8 cellular contexts compared by ENCODE assay signal in the genomic region with DNA sequence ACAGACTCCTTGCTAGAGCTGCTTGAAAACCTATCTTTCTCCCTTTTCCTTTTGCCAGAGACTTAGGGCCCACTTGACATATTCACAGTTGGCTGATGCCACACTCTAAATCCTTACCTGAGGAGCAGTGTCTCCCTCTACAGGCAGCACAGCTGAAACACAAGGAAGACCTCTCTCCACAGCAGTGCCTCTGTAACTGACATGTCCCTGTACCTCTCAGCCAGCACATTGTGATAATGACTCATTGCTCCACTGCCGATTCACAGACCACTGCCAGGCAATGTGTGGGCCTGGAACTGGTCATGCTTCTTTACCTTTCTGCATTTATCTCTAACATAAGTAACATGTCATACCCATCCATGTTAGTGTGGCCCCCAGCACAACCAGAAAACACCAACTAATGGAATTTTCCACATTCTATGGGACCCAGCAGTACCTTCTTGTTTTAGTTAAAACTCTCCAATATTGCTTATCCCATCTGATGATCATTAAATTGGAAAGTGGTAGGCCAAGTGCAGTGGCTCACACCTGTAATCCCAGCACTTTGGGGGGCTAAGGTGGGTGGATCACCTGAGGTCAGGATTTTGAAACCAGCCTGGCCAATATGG. TPM values are rescaled to one million over a fixed set of nuclear protein-coding genes. Genes with fewer than 3 reads are reported as not detected.
DNase-seq lines count a peak whose midpoint lies in the region; ATAC-seq and TF ChIP-seq lines count a peak whose summit lies in the region.

No MANE protein-coding gene starts in this region.

- peak; percentile 37 for DNase-seq in GM06990 (ENCODE audit: extremely low read depth, insufficient read length)
- DNase-seq in HT1080 (ENCODE audit: low read depth) = peak; percentile 91
- DNase-seq in NCI-H82 treated with DMSO at 0.1 percent for 48 hours (lab: John Stamatoyannopoulos, UW; ENCODE audit: unreplicated experiment) = peak; percentile 71
- peak; percentile 52 for DNase-seq in activated T-cell treated with anti-CD3 and anti-CD28 coated beads, Interleukin-2, amount 50 U/mL, for 24 hours
- peak; percentile 72 for DNase-seq in germinal center (ENCODE audit: low spot score)
- DNase-seq in renal cortical epithelial cell (ENCODE audit: low read depth) = peak; percentile 95
- DNase-seq in GOT3 (lab: John Stamatoyannopoulos, UW) = no peak

- no peaks in the 10 kb centered on the region for H3K9me3 Mint-ChIP-seq in activated T-cell treated with anti-CD3 and anti-CD28 coated beads, Interleukin-2, amount 50 U/mL, for 24 hours

- H3K27me3 ChIP-seq in GM06990 (replicated peaks; ENCODE audit: control insufficient read depth, insufficient read depth, low read length) = no peaks in the 10 kb centered on the region

- no peaks in the 10 kb centered on the region for H3K36me3 Mint-ChIP-seq in activated T-cell treated with anti-CD3 and anti-CD28 coated beads, Interleukin-2, amount 50 U/mL, for 24 hours (ENCODE audit: low read depth)

- no peaks in the 10 kb centered on the region for H3K27me3 Mint-ChIP-seq in activated T-cell treated with anti-CD3 and anti-CD28 coated beads, Interleukin-2, amount 50 U/mL, for 24 hours

- H3K4me3 Mint-ChIP-seq in activated T-cell treated with anti-CD3 and anti-CD28 coated beads, Interleukin-2, amount 50 U/mL, for 24 hours = no peak overlapping the region

- no peaks in the 10 kb centered on the region for H3K36me3 ChIP-seq in GM06990 (ENCODE audit: control insufficient read depth, insufficient read depth, low read length)

- H3K27ac Mint-ChIP-seq in activated T-cell treated with anti-CD3 and anti-CD28 coated beads, Interleukin-2, amount 50 U/mL, for 24 hours = peak overlapping the region; percentile 51

- peak; percentile 82 for TF ChIP-seq CTCF in GM06990 (IDR thresholded peaks at IDR 0.05; ENCODE audit: insufficient read depth, low read length, poor library complexity, severe bottlenecking)

- peaks cover 21% of the 10 kb centered on the region for H3K4me1 Mint-ChIP-seq in activated T-cell treated with anti-CD3 and anti-CD28 coated beads, Interleukin-2, amount 50 U/mL, for 24 hours (ENCODE audit: low read depth)

- ATAC-seq in GM21717 (IDR thresholded peaks at IDR 0.05; ENCODE audit: unreplicated experiment) = peak; percentile 94

- no peak overlapping the region for H3K4me3 ChIP-seq in GM06990 (replicated peaks; ENCODE audit: low read depth, low read length)

RNA-seq across cellular contexts. Expression of gene GTF2A1, which starts 56.5 kb away (rescaled TPM):
- total RNA-seq in HT1080 (2014; rRNA removed; shearing (Covaris generic)) = 23.8 and 28.1 TPM in 2 replicates
- polyA plus RNA-seq in HT1080 (2015; cell fraction: cytosol; rRNA removed) = 21.8 and 28.0 TPM in 2 replicates
- polyA plus RNA-seq in HT1080 (2015; cell fraction: nucleus; rRNA removed) = 25.7 and 29.9 TPM in 2 replicates
- 18.4 and 30.4 TPM in 2 replicates for total RNA-seq in renal cortical epithelial cell
